In genomic region chr2:190267302-190267701, GRCh38 we compare ENCODE assay signal across 1 cellular context.
TF ChIP-seq lines count a peak whose summit lies in the region.

No MANE protein-coding gene starts in this region.

TF ChIP-seq in A549, 52 proteins besides CTCF, POLR2A, EP300 and RAD21 (continued from another document):
- TF ChIP-seq HEYL (CRISPR knock-in tag; IDR thresholded peaks at IDR 0.05) (no peak), RARB (CRISPR knock-in tag; IDR thresholded peaks at IDR 0.05) (no peak), BHLHE40 (IDR thresholded peaks at IDR 0.05; ENCODE audit: low read depth, low read length) (no peak), CBX8 (IDR thresholded peaks at IDR 0.05) (no peak), RFX5 (IDR thresholded peaks at IDR 0.05) (no peak), MAFK (IDR thresholded peaks at IDR 0.05; ENCODE audit: partially characterized antibody) (no peak), MYC (IDR thresholded peaks at IDR 0.05; ENCODE audit: borderline replicate concordance, low read length) (no peak), ZC3H11A (IDR thresholded peaks at IDR 0.05) (no peak), MAX (IDR thresholded peaks at IDR 0.05) (peak; percentile 52), RNF2 (IDR thresholded peaks at IDR 0.05; ENCODE audit: borderline replicate concordance, low read depth) (no peak), TP53 (CRISPR knock-in tag; IDR thresholded peaks at IDR 0.05) (no peak), ZSCAN20 (CRISPR knock-in tag; IDR thresholded peaks at IDR 0.05) (no peak), ELK1 (IDR thresholded peaks at IDR 0.05; ENCODE audit: low read depth, low read length) (no peak), HOXB5 (CRISPR knock-in tag; IDR thresholded peaks at IDR 0.05) (no peak), NPAS2 (CRISPR knock-in tag; IDR thresholded peaks at IDR 0.05; ENCODE audit: borderline replicate concordance) (no peak), EHF (CRISPR knock-in tag; IDR thresholded peaks at IDR 0.05) (no peak), CEBPB (IDR thresholded peaks at IDR 0.05) (peak in 1 of 2 experiments; percentile 33; a peak in 1 of 4 replicates), HMGXB4 (CRISPR knock-in tag; IDR thresholded peaks at IDR 0.05; ENCODE audit: borderline replicate concordance) (no peak)
